Comparison of ENCODE assay signal across 8 cellular contexts in the genomic region with DNA sequence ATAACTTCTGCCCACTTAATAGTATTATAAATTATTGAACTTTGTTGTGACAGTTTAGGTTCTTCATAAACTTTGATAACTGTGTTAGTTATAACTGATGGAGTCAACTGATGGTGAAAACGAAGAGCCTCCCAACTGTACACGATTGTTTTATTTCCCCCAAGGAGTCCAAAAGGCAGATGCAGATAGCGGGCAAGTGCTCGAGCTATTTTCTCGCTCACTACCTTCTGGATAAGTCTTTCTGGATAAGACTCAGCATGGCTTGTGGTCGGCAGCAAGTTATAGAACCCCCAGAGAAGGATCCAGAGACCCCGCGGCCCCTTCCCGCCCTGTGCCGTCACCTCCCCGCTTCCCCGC. TPM values are rescaled to one million over a fixed set of nuclear protein-coding genes. Genes with fewer than 3 reads are reported as not detected.
DNase-seq lines count a peak whose midpoint lies in the region; ATAC-seq and TF ChIP-seq lines count a peak whose summit lies in the region.

No MANE protein-coding gene starts in this region.

- H3K36me3 Mint-ChIP-seq in CD8-positive, alpha-beta T cell, result peaks cover 11% of the 10 kb centered on the region

- H3F3A ChIP-seq in PC-9 (ENCODE audit: insufficient read depth, low read depth), result peaks cover 11% of the 10 kb centered on the region

- no peaks in the 10 kb centered on the region for H3K9me3 ChIP-seq in CD8-positive, alpha-beta T cell (ENCODE audit: low read length)
- no peaks in the 10 kb centered on the region for H3K9me3 ChIP-seq in PC-9 (ENCODE audit: insufficient read depth, low read depth)
- no peaks in the 10 kb centered on the region for H3K9me3 ChIP-seq in esophagus (ENCODE audit: control insufficient read depth in 2 of 2, insufficient read depth in 1 of 2, low read depth in 1 of 2, low read length in 1 of 2)

- H3K27ac ChIP-seq in CD8-positive, alpha-beta T cell (ENCODE audit: low read depth, low read length), result peak overlapping the region; percentile 74
- H3K27ac ChIP-seq in PC-9 (peak overlapping the region; percentile 68), esophagus (ENCODE audit: low read depth in 2 of 2, low read length in 1 of 2) (peak overlapping the region; percentile 82 to 89)

- CTCF ChIA-PET in CD8-positive, alpha-beta T cell (lab: Charles Lee), result interaction anchor here (1.2 kb wide), 2 partner anchors 9 to 33 kb away, joined by 3 read pairs; no protein-coding TSS in a partner anchor
- CTCF ChIA-PET in PC-9 (lab: Charles Lee), result no interaction called here

- H3K9me3 Mint-ChIP-seq in CD8-positive, alpha-beta T cell, result no peaks in the 10 kb centered on the region

- peaks cover 21% of the 10 kb centered on the region for H3K4me1 ChIP-seq in CD8-positive, alpha-beta T cell (ENCODE audit: insufficient read depth, low read length)
- H3K4me1 ChIP-seq in PC-9 (replicated peaks; ENCODE audit: insufficient read depth), result peaks cover 30% of the 10 kb centered on the region
- H3K4me1 ChIP-seq in esophagus (ENCODE audit: control insufficient read depth in 2 of 2, insufficient read depth in 2 of 2, low read length in 1 of 2), result no peaks in the 10 kb centered on the region

- ATAC-seq in CD8-positive, alpha-beta T cell, result no peak
- ATAC-seq in GM21737 (IDR thresholded peaks at IDR 0.05; ENCODE audit: unreplicated experiment), result peak; percentile 27
- ATAC-seq in HG02970 (IDR thresholded peaks at IDR 0.05; ENCODE audit: low FRiP score, unreplicated experiment), result no peak
- no peak for ATAC-seq in HG03095 (IDR thresholded peaks at IDR 0.05; ENCODE audit: unreplicated experiment)

- no TSS peak for BruUV-seq in PC-9 (replicated peaks; lab: Mats Ljungman, UMichigan)

- no peaks in the 10 kb centered on the region for H3K27me3 Mint-ChIP-seq in CD8-positive, alpha-beta T cell (ENCODE audit: low read depth)

- POLR2A ChIA-PET in CD8-positive, alpha-beta T cell (lab: Charles Lee), result interaction anchor here (0.6 to 3.4 kb wide), 4 partner anchors 12 to 69 kb away, joined by 3 to 22 read pairs (median 5); a partner anchor contains a TSS
- POLR2A ChIA-PET in PC-9 (lab: Charles Lee; ENCODE audit: unreplicated experiment), result interaction anchor here (0.7 kb wide), 1 partner anchor 104 kb away, joined by 3 read pairs; no protein-coding TSS in a partner anchor

- peaks cover 35% of the 10 kb centered on the region for H3K4me1 Mint-ChIP-seq in CD8-positive, alpha-beta T cell (ENCODE audit: low read depth)

- H3K4me3 ChIP-seq in CD8-positive, alpha-beta T cell (ENCODE audit: low read depth, low read length), result peak overlapping the region; percentile 56
- H3K4me3 ChIP-seq in PC-9 (peak overlapping the region; percentile 69), esophagus (ENCODE audit: low read depth in 1 of 2, low read length in 2 of 2) (peak overlapping the region; percentile 71 to 82)

- TF ChIP-seq CTCF in CD8-positive, alpha-beta T cell (IDR thresholded peaks at IDR 0.05), result no peak
- no peak for TF ChIP-seq CTCF in PC-9 (conservative IDR thresholded peaks at IDR 0.05)

- peak overlapping the region; percentile 94 for H3K4me2 ChIP-seq in PC-9

- peak overlapping the region; percentile 95 for H2AFZ ChIP-seq in PC-9

- H3K27ac Mint-ChIP-seq in CD8-positive, alpha-beta T cell, result peak overlapping the region; percentile 98

- 0 to 1% methylated on average over 12 of the region's 12 CpGs for WGBS in esophagus, 2 donors

- no peak for DNase-seq in CD8-positive, alpha-beta T cell
- DNase-seq in PC-9, result no peak
- peak; percentile 47 for DNase-seq in pons (ENCODE audit: low spot score)
- no peak for DNase-seq in T1000 (lab: John Stamatoyannopoulos, UW)

- peaks cover 5% of the 10 kb centered on the region for H3K36me3 ChIP-seq in CD8-positive, alpha-beta T cell (ENCODE audit: insufficient read depth, low read length)
- no peaks in the 10 kb centered on the region for H3K36me3 ChIP-seq in PC-9 (ENCODE audit: low read depth)
- no peaks in the 10 kb centered on the region for H3K36me3 ChIP-seq in esophagus (ENCODE audit: control insufficient read depth in 2 of 2, insufficient read depth in 2 of 2, low read length in 1 of 2)

- no peaks in the 10 kb centered on the region for H4K20me1 ChIP-seq in PC-9 (ENCODE audit: insufficient read depth)

- H3K27me3 ChIP-seq in CD8-positive, alpha-beta T cell (ENCODE audit: insufficient read depth, low read length), result no peaks in the 10 kb centered on the region
- H3K27me3 ChIP-seq in PC-9 (ENCODE audit: insufficient read depth, low read depth) (no peaks in the 10 kb centered on the region), esophagus (ENCODE audit: control insufficient read depth in 1 of 2, insufficient read depth in 2 of 2, low read length in 2 of 2) (no peaks in the 10 kb centered on the region)

- peaks cover 36% of the 10 kb centered on the region for H3K79me2 ChIP-seq in PC-9 (ENCODE audit: low read depth)

- intact Hi-C loops in CD8-positive, alpha-beta T cell (cut with DNase I, micrococcal nuclease), result loop anchor here (1.0 to 5.0 kb wide), 3 partner anchors 63 to 753 kb away; a partner anchor contains a TSS
- intact Hi-C loops in PC-9 (cut with micrococcal nuclease; ENCODE audit: unreplicated experiment), result no loop called here

- peak overlapping the region; percentile 95 for H3K4me3 Mint-ChIP-seq in CD8-positive, alpha-beta T cell

- no peaks in the 10 kb centered on the region for H3K9me2 ChIP-seq in PC-9 (ENCODE audit: insufficient read depth)

RNA-seq across cellular contexts. Expression of a gene that starts 0.5 kb away (rescaled TPM):
- 10 to 100 TPM; 14.4 to 17.8 TPM for total RNA-seq in CD8-positive, alpha-beta T cell
- total RNA-seq in PC-9 (2021), result 15.7 and 20.0 TPM in 2 replicates
- 1 to 10 TPM; 8.3 to 8.4 TPM for polyA plus RNA-seq in esophagus
